ENCODE assay signal across 19 cellular contexts in the genomic region with DNA sequence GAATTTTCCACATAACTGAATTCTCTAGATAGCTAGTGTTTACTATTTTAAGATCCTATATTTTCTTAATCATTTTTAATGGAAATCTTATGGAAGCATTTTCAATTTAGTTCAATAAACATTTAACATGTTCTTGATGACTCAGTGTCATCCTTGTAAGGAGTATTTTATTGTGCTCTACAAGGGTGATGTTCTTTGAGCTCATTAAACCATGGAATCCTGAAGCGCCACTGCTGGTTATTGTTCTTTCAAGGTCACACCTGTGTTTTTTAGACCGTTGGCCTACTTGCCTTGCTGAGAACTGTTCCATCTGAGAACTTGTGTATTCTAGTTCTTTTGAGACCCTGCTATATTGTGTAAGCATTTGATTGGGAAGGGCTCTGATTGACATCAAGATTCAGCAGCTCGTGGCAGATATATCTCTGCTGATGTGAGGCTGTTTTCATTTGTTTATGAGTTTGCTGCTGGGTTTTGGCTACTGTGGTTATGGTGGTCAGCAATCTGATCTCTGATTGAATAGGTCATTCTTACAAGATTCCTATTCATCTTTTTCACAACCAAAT.
"Had no signal": no experiment of that assay in that cellular context is flagged by ENCODE, and none has a peak within 500 bp of the region (broad histone marks: within the 10 kb centered on the region; RNA-seq: fewer than 3 reads in every experiment).

No MANE protein-coding gene starts in this region.

- H3K36me3 Mint-ChIP-seq: activated naive CD8-positive, alpha-beta T cell treated with anti-CD3 and anti-CD28 coated beads, Interleukin-2, amount 10 ng/mL, durations not matched to agents 7 days and 5 days had no signal

- H3K4me1 ChIP-seq: adrenal gland had no signal

- H3K4me3 Mint-ChIP-seq: activated CD4-positive, alpha-beta memory T cell treated with anti-CD3 and anti-CD28 coated beads, Interleukin-2, amount 10 ng/mL, durations not matched to agents 7 days and 5 days; activated naive CD8-positive, alpha-beta T cell treated with anti-CD3 and anti-CD28 coated beads, Interleukin-2, amount 10 ng/mL, durations not matched to agents 7 days and 5 days; T-helper 17 cell had no signal

- H3K4me3 ChIP-seq: adrenal gland had no signal

- H3K4me1 Mint-ChIP-seq: activated CD4-positive, alpha-beta memory T cell treated with anti-CD3 and anti-CD28 coated beads, Interleukin-2, amount 10 ng/mL, durations not matched to agents 7 days and 5 days; activated naive CD8-positive, alpha-beta T cell treated with anti-CD3 and anti-CD28 coated beads, Interleukin-2, amount 10 ng/mL, durations not matched to agents 7 days and 5 days had no signal

- ATAC-seq: T-helper 17 cell had no signal

- H3K9me3 ChIP-seq: adrenal gland had no signal

- DNase-seq: activated CD4-positive, alpha-beta memory T cell treated with anti-CD3 and anti-CD28 coated beads, Interleukin-2, amount 10 ng/mL, durations not matched to agents 7 days and 5 days; activated CD4-positive, alpha-beta T cell treated with anti-CD3 and anti-CD28 coated beads, Interleukin-2, amount 50 U/mL, for 1 hour; activated CD4-positive, CD25-positive, alpha-beta regulatory T cell; activated naive CD4-positive, alpha-beta T cell treated with anti-CD3 and anti-CD28 coated beads, Interleukin-2, amount 50 U/mL, for 16 hours; activated naive CD8-positive, alpha-beta T cell treated with anti-CD3 and anti-CD28 coated beads, Interleukin-2, amount 10 ng/mL, durations not matched to agents 7 days and 5 days; adrenal gland; anterior cingulate cortex; cerebellar nuclear complex; Kasumi-1; NCI-H1092 treated with DMSO at 0.1 percent for 48 hours; NCI-H1417 treated with DMSO at 0.1 percent for 48 hours; NCI-H1694; NCI-H2029; NCI-H2107; NCI-H510A treated with DMSO at 0.1 percent for 48 hours; NCI-H69; SHP77 treated with DMSO at 0.1 percent for 48 hours; T-helper 17 cell; T1000 had no signal

- H3K27me3 ChIP-seq: adrenal gland had no signal

- H3K27ac Mint-ChIP-seq: activated CD4-positive, alpha-beta memory T cell treated with anti-CD3 and anti-CD28 coated beads, Interleukin-2, amount 10 ng/mL, durations not matched to agents 7 days and 5 days; activated naive CD8-positive, alpha-beta T cell treated with anti-CD3 and anti-CD28 coated beads, Interleukin-2, amount 10 ng/mL, durations not matched to agents 7 days and 5 days; T-helper 17 cell had no signal

- H3K36me3 ChIP-seq: adrenal gland had no signal

- H3K27ac ChIP-seq: adrenal gland had no signal

- H3K9me3 Mint-ChIP-seq: activated CD4-positive, alpha-beta memory T cell treated with anti-CD3 and anti-CD28 coated beads, Interleukin-2, amount 10 ng/mL, durations not matched to agents 7 days and 5 days; activated naive CD8-positive, alpha-beta T cell treated with anti-CD3 and anti-CD28 coated beads, Interleukin-2, amount 10 ng/mL, durations not matched to agents 7 days and 5 days had no signal
